In genomic region chr3:113212845-113213375, GRCh38 we compare ENCODE assay signal across 10 cellular contexts. TPM values are rescaled to one million over a fixed set of nuclear protein-coding genes. Genes with fewer than 3 reads are reported as not detected.
DNase-seq lines count a peak whose midpoint lies in the region; ATAC-seq and TF ChIP-seq lines count a peak whose summit lies in the region.
"Had no signal": no experiment of that assay in that cellular context is flagged by ENCODE, and none has a peak within 500 bp of the region (broad histone marks: within the 10 kb centered on the region; RNA-seq: fewer than 3 reads in every experiment).

No MANE protein-coding gene starts in this region.

- TF ChIP-seq EP300 in transverse colon (IDR thresholded peaks at IDR 0.05; ENCODE audit: low read depth), result no peak

- H3K9me3 Mint-ChIP-seq in activated T-cell treated with anti-CD3 and anti-CD28 coated beads, Interleukin-2, amount 50 U/mL, for 4 hours, result no peaks in the 10 kb centered on the region

- 48 to 59% methylated on average over 2 to 3 of the region's 4 CpGs for WGBS in mesodermal cell (ENCODE audit: insufficient coverage in 2 of 2), 2 experiments
- WGBS in transverse colon (ENCODE audit: low coverage in 1 of 2), 2 donors, result 19 to 43% methylated on average over 3 to 4 of the region's 4 CpGs

- peak overlapping the region; percentile 57 for H3K4me3 Mint-ChIP-seq in activated T-cell treated with anti-CD3 and anti-CD28 coated beads, Interleukin-2, amount 50 U/mL, for 4 hours

- H3K4me1 Mint-ChIP-seq in activated T-cell treated with anti-CD3 and anti-CD28 coated beads, Interleukin-2, amount 50 U/mL, for 4 hours (ENCODE audit: low read depth), result peaks cover 11% of the 10 kb centered on the region

- ATAC-seq in activated T-cell treated with anti-CD3 and anti-CD28 coated beads, Interleukin-2, amount 50 U/mL, for 4 hours, result no peak
- no peak for ATAC-seq in HG02642 (IDR thresholded peaks at IDR 0.05; ENCODE audit: poor library complexity, unreplicated experiment)
- no peak for ATAC-seq in GM21576 (IDR thresholded peaks at IDR 0.05; ENCODE audit: unreplicated experiment)
- ATAC-seq in GM18517 (IDR thresholded peaks at IDR 0.05; ENCODE audit: unreplicated experiment), result no peak

- H3K9me3 ChIP-seq in mesodermal cell (ENCODE audit: control insufficient read depth, low read length), result no peaks in the 10 kb centered on the region
- no peaks in the 10 kb centered on the region for H3K9me3 ChIP-seq in transverse colon

- no peak for TF ChIP-seq POLR2A in transverse colon (IDR thresholded peaks at IDR 0.05)

- H3K27ac ChIP-seq in mesodermal cell (ENCODE audit: low read depth, low read length, severe bottlenecking), result peak overlapping the region; percentile 88
- H3K27ac ChIP-seq in transverse colon, result peak overlapping the region; percentile 84 to 96 (median 90)

- peaks cover 50% of the 10 kb centered on the region for H3K27me3 ChIP-seq in transverse colon

- in situ Hi-C loops in transverse colon (cut with MboI; ENCODE audit: low pct_ligation_motif_present in 1 of 4, low pct_unique_long_range_greater_than_20kb in 1 of 4, low sequenced_read_pairs in 3 of 4), result no loop called here

- intact Hi-C loops in transverse colon (cut with DNase I; ENCODE audit: low total_unique reads), result loop anchor here (5.0 to 10.0 kb wide), 3 partner anchors 52 to 74 kb away; no protein-coding TSS in a partner anchor

- H3K4me1 ChIP-seq in mesodermal cell (ENCODE audit: control insufficient read depth, insufficient read depth, low read length, poor library complexity, severe bottlenecking) (peaks cover 13% of the 10 kb centered on the region), transverse colon (peaks cover 0 to 11% (median 5%) of the 10 kb centered on the region in 4 donors)

- peaks cover 66% of the 10 kb centered on the region for H3K27me3 Mint-ChIP-seq in activated T-cell treated with anti-CD3 and anti-CD28 coated beads, Interleukin-2, amount 50 U/mL, for 4 hours (ENCODE audit: low read depth)

- peak overlapping the region; percentile 60 to 71 for H3K4me3 ChIP-seq in cardiac fibroblast (replicated peaks in 1 of 2; ENCODE audit: low read depth in 2 of 2, low read length in 2 of 2)
- peak overlapping the region; percentile 67 for H3K4me3 ChIP-seq in mesodermal cell (ENCODE audit: extremely low read depth, insufficient read depth, low read length, poor library complexity, severe bottlenecking)
- H3K4me3 ChIP-seq in transverse colon, result peak overlapping the region; percentile 63 to 85 (median 67)

- H3K36me3 ChIP-seq in mesodermal cell (ENCODE audit: control insufficient read depth, insufficient read depth, low read length) (peaks cover 11% of the 10 kb centered on the region), transverse colon (no peaks in the 10 kb centered on the region)

- TF ChIP-seq CTCF in cardiac fibroblast (IDR thresholded peaks at IDR 0.05; ENCODE audit: low read depth, low read length) (no peak), transverse colon (IDR thresholded peaks at IDR 0.05) (no peak)

- H3K36me3 Mint-ChIP-seq in activated T-cell treated with anti-CD3 and anti-CD28 coated beads, Interleukin-2, amount 50 U/mL, for 4 hours (ENCODE audit: insufficient read depth), result no peaks in the 10 kb centered on the region
- H3K36me3 Mint-ChIP-seq: CD4-positive, CD25-positive, alpha-beta regulatory T cell had no signal

- DNase-seq in activated T-cell treated with anti-CD3 and anti-CD28 coated beads, Interleukin-2, amount 50 U/mL, for 4 hours, result no peak
- DNase-seq in activated T-cell treated with anti-CD3 and anti-CD28 coated beads, Interleukin-2, amount 50 U/mL, for 1 hour, result no peak
- no peak for DNase-seq in cardiac fibroblast (ENCODE audit: low read depth in 2 of 2)
- DNase-seq in transverse colon, result no peak
- DNase-seq: Karpas-422 had no signal

RNA-seq across cellular contexts. Expression of gene BOC, which starts 1.6 kb away (rescaled TPM):
- under 1 TPM in 2 of 3 donors, not detected in 1; 0.18 to 0.35 TPM for total RNA-seq in activated T-cell treated with anti-CD3 and anti-CD28 coated beads, Interleukin-2, amount 50 U/mL, for 4 hours
- polyA plus RNA-seq in mesodermal cell (2013, experiment 1 of 2), result 60.4 TPM
- 45.8 TPM for polyA plus RNA-seq in mesodermal cell (2013, experiment 2 of 2)
- 10 to 100 TPM; 15.2 to 77.4 (median 45.4) TPM for total RNA-seq in transverse colon
- total RNA-seq: CD4-positive, CD25-positive, alpha-beta regulatory T cell had no signal
- polyA plus RNA-seq: CD4-positive, CD25-positive, alpha-beta regulatory T cell had no signal

Comparison
In these comparisons a context has a peak if more than half of its experiments do, and no peak if none do; other contexts are left out.
1. RNA of gene BOC, which starts 1.6 kb away (total RNA-seq): 15.2 to 77.4 TPM in transverse colon; 0.18 to 0.35 TPM in activated T-cell treated with anti-CD3 and anti-CD28 coated beads, Interleukin-2, amount 50 U/mL, for 4 hours; every median in the first group is over 10 times any median in the second.
2. Peak in every context shown above with its lines, with median percentiles within 50 percentile points of each other: H3K4me3 ChIP-seq.